Comparison of ENCODE assay signal across 11 cellular contexts in the genomic region with DNA sequence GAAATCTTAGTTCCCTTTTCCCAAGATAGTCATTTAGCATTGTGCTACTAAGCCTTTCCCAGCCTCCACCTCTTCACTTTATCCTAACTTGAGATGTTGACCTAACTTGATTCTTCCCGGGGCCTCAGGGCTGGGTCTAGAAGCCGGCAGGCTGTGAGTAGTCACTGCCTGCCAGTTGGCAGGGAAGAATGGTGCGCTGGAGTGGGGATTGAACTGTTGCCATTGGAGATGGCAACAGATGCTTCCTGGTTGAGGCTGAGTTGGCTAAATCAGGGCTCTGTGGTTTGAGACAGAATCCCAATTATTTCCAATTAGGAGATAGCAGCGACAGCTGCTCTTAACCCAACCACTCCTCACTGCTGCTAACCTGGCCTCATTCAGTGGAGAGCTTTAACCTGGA.
DNase-seq lines count a peak whose midpoint lies in the region; ATAC-seq and TF ChIP-seq lines count a peak whose summit lies in the region.
"Had no signal": no experiment of that assay in that cellular context is flagged by ENCODE, and none has a peak within 500 bp of the region (broad histone marks: within the 10 kb centered on the region; RNA-seq: fewer than 3 reads in every experiment).

No MANE protein-coding gene starts in this region.

- TF ChIP-seq POLR2A in vagina (IDR thresholded peaks at IDR 0.05) = no peak

- no peak overlapping the region for H3K9ac ChIP-seq in duodenal mucosa (ENCODE audit: low read depth in 1 of 2, low read length in 2 of 2)

- no peaks in the 10 kb centered on the region for H3K9me3 ChIP-seq in duodenal mucosa (ENCODE audit: control insufficient read depth in 1 of 2, low read length in 2 of 2)
- H3K9me3 ChIP-seq in vagina = no peaks in the 10 kb centered on the region

- DNase-seq in NCI-H748 (lab: John Stamatoyannopoulos, UW; ENCODE audit: unreplicated experiment) = peak; percentile 17
- DNase-seq in NCI-H748 treated with DMSO at 0.1 percent for 48 hours (lab: John Stamatoyannopoulos, UW) = no peak
- peak; percentile 19 for DNase-seq in mucosa of gallbladder (ENCODE audit: low spot score)
- no peak for DNase-seq in vagina (ENCODE audit: extremely low spot score in 2 of 2)
- no peak for DNase-seq in activated CD8-positive, alpha-beta memory T cell treated with anti-CD3 and anti-CD28 coated beads, Interleukin-2, amount 50 U/mL, for 4 hours
- DNase-seq: activated CD4-positive, alpha-beta T cell treated with anti-CD3 and anti-CD28 coated beads for 36 hours; central memory CD4-positive, alpha-beta T cell; HCEC 1CT had no signal

- H3K4me3 ChIP-seq in duodenal mucosa (ENCODE audit: low read depth in 1 of 2, low read length in 2 of 2) (no peak overlapping the region), vagina (no peak overlapping the region)

- H3K36me3 ChIP-seq in duodenal mucosa (ENCODE audit: control insufficient read depth in 1 of 2, insufficient read depth in 2 of 2, low read length in 2 of 2) (no peaks in the 10 kb centered on the region), vagina (no peaks in the 10 kb centered on the region)

- intact Hi-C loops in vagina (cut with DNase I) = no loop called here

- H3K27me3 ChIP-seq in duodenal mucosa (ENCODE audit: control insufficient read depth in 1 of 2, insufficient read depth in 2 of 2, low read length in 2 of 2) = no peaks in the 10 kb centered on the region
- H3K27me3 ChIP-seq in vagina = no peaks in the 10 kb centered on the region

- H3K27ac ChIP-seq in duodenal mucosa (ENCODE audit: low read depth, low read length) = peak overlapping the region; percentile 2
- H3K27ac ChIP-seq in vagina = peak overlapping the region; percentile 62

- no peaks in the 10 kb centered on the region for H3K4me1 ChIP-seq in duodenal mucosa (ENCODE audit: control insufficient read depth in 1 of 2, insufficient read depth in 2 of 2, low read length in 2 of 2)
- peaks cover 21% of the 10 kb centered on the region for H3K4me1 ChIP-seq in vagina

- TF ChIP-seq CTCF in vagina (IDR thresholded peaks at IDR 0.05) = no peak

- ATAC-seq in GM18519 (IDR thresholded peaks at IDR 0.05; ENCODE audit: low FRiP score, unreplicated experiment) (no peak), HG03095 (IDR thresholded peaks at IDR 0.05; ENCODE audit: unreplicated experiment) (no peak)
- ATAC-seq: activated CD4-positive, alpha-beta T cell treated with anti-CD3 and anti-CD28 coated beads for 36 hours had no signal

Comparison
In these comparisons a context has a peak if more than half of its experiments do, and no peak if none do; other contexts are left out.
1. DNase-seq: peak in NCI-H748 (single experiment) and mucosa of gallbladder (single experiment); none in NCI-H748 treated with DMSO at 0.1 percent for 48 hours (single experiment), vagina (0 of 2) and activated CD8-positive, alpha-beta memory T cell treated with anti-CD3 and anti-CD28 coated beads, Interleukin-2, amount 50 U/mL, for 4 hours (single experiment).